Comparison of ENCODE assay signal across 2 cellular contexts in genomic region chr17:38669520-38669919, GRCh38.
A peak's percentile ranks its signal among the peaks of the same experiment; 100 is the strongest.
TF ChIP-seq lines count a peak whose summit lies in the region.

No MANE protein-coding gene starts in this region.

TF ChIP-seq in GM23338, 12 proteins besides CTCF, POLR2A, EP300 and RAD21:
- peak; percentile 56 for TF ChIP-seq EZH2 (IDR thresholded peaks at IDR 0.05; ENCODE audit: low read depth, unreplicated experiment)
- no peak for TF ChIP-seq POLR2AphosphoS5 (IDR thresholded peaks at IDR 0.05; ENCODE audit: low read depth)
TF ChIP-seq in GM23338: peak in this region for 1.

TF ChIP-seq in K562, 482 proteins besides CTCF, POLR2A, EP300 and RAD21:
- TF ChIP-seq HEY1 (CRISPR knock-in tag; IDR thresholded peaks at IDR 0.05; ENCODE audit: borderline replicate concordance) (no peak), ZBTB7A (IDR thresholded peaks at IDR 0.05; ENCODE audit: borderline replicate concordance, control insufficient read depth, low read depth, low read length) (0 out of 2 replicates have a peak, but pooled peaks have one; percentile 22)
